ENCODE assay signal across 1 cellular context in genomic region chr17:74813793-74814192, GRCh38.
A peak's percentile ranks its signal among the peaks of the same experiment; 100 is the strongest.
TF ChIP-seq lines count a peak whose summit lies in the region.

No MANE protein-coding gene starts in this region.

TF ChIP-seq in HepG2, 621 proteins besides CTCF, POLR2A, EP300 and RAD21:
- TF ChIP-seq TFE3 (CRISPR knock-in tag; IDR thresholded peaks at IDR 0.05) (no peak), ZNF343 (CRISPR knock-in tag; IDR thresholded peaks at IDR 0.05) (no peak), MAFF (IDR thresholded peaks at IDR 0.05; ENCODE audit: low read depth, low read length) (peak; percentile 46; the same call in 1 of the 2 replicates), MAFK (conservative IDR thresholded peaks at IDR 0.05 in 1 of 2, IDR thresholded peaks at IDR 0.05 in 1 of 2; ENCODE audit: low read length in 2 of 2) (peak; percentile 64 to 74; a peak in 3 of 4 replicates)
TF ChIP-seq in HepG2: peak in this region for 2.
